In the genomic region with DNA sequence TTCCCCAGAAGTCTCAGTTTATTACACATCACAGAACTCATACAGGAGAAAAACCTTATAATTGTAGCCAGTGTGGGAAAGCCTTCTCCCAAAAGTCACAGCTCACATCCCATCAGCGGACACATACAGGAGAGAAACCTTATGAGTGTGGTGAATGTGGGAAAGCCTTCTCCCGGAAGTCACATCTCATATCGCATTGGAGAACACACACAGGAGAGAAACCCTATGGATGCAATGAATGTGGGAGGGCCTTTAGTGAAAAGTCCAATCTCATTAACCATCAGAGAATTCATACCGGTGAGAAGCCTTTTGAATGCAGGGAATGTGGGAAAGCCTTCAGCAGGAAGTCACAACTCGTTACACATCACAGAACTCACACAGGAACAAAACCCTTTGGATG, we compare ENCODE assay signal across 15 cellular contexts. TPM values are rescaled to one million over a fixed set of nuclear protein-coding genes. Genes with fewer than 3 reads are reported as not detected.
DNase-seq lines count a peak whose midpoint lies in the region; TF ChIP-seq lines count a peak whose summit lies in the region.
"Had no signal": no experiment of that assay in that cellular context is flagged by ENCODE, and none has a peak within 500 bp of the region (broad histone marks: within the 10 kb centered on the region; RNA-seq: fewer than 3 reads in every experiment).

No MANE protein-coding gene starts in this region.

- H3K27me3 ChIP-seq in HUES6 (ENCODE audit: control insufficient read depth, insufficient read depth, low read length) = no peaks in the 10 kb centered on the region
- H3K27me3 ChIP-seq: testis had no signal

- DNase-seq in Caki2 (ENCODE audit: low read depth) (peak; percentile 31), endothelial cell (ENCODE audit: low spot score) (no peak), neural crest cell (ENCODE audit: low read depth, low spot score) (no peak), SKM-1 (lab: John Stamatoyannopoulos, UW; ENCODE audit: unreplicated experiment) (no peak)
- DNase-seq in effector CD4-positive, alpha-beta T cell = no peak
- DNase-seq in effector CD8-positive, alpha-beta T cell (lab: John Stamatoyannopoulos, UW) = no peak
- DNase-seq: activated CD8-positive, alpha-beta T cell treated with anti-CD3 and anti-CD28 coated beads for 36 hours; activated effector memory CD4-positive, alpha-beta T cell treated with Interleukin-2 at 50 U/mL for 16 hours; CD8-positive, alpha-beta T cell; gastrocnemius medialis; NCI-H2107; SHP77 treated with DMSO at 0.1 percent for 48 hours; stimulated activated CD4-positive, alpha-beta T cell treated with anti-CD3 and anti-CD28 coated beads, Interleukin-15, amount 100 ng/mL, for 24 hours; testis had no signal

- H3K9me3 Mint-ChIP-seq in endothelial cell (ENCODE audit: unreplicated experiment) (peaks cover 60% of the 10 kb centered on the region), neural crest cell (peaks cover 44% of the 10 kb centered on the region)

- H3K36me3 ChIP-seq in HUES6 (ENCODE audit: control insufficient read depth, insufficient read depth, low read length) = peaks cover 55% of the 10 kb centered on the region

- no peak overlapping the region for H3K27ac ChIP-seq in HUES6 (ENCODE audit: low read depth, low read length)
- H3K27ac ChIP-seq: gastrocnemius medialis, testis had no signal

- H3K4me3 Mint-ChIP-seq in endothelial cell (ENCODE audit: unreplicated experiment) (peak overlapping the region; percentile 74), neural crest cell (peak overlapping the region; percentile 68)
- H3K4me3 Mint-ChIP-seq: activated CD8-positive, alpha-beta T cell treated with anti-CD3 and anti-CD28 coated beads for 36 hours; CD8-positive, alpha-beta T cell had no signal

- no peak overlapping the region for H3K9ac ChIP-seq in HUES6 (ENCODE audit: low read length)

- TF ChIP-seq CTCF in endothelial cell (IDR thresholded peaks at IDR 0.05; ENCODE audit: unreplicated experiment) = no peak
- TF ChIP-seq CTCF in neural crest cell (conservative IDR thresholded peaks at IDR 0.05) = no peak

- peaks cover 82% of the 10 kb centered on the region for H3K36me3 Mint-ChIP-seq in endothelial cell (ENCODE audit: low read depth, unreplicated experiment)
- peaks cover 74% of the 10 kb centered on the region for H3K36me3 Mint-ChIP-seq in neural crest cell (ENCODE audit: low read depth)

- H3K27ac Mint-ChIP-seq in endothelial cell (ENCODE audit: unreplicated experiment) = no peak overlapping the region
- no peak overlapping the region for H3K27ac Mint-ChIP-seq in neural crest cell (ENCODE audit: unreplicated experiment)
- H3K27ac Mint-ChIP-seq: activated CD8-positive, alpha-beta T cell treated with anti-CD3 and anti-CD28 coated beads for 36 hours; CD8-positive, alpha-beta T cell had no signal

- in situ Hi-C loops in Caki2 (cut with HindIII; ENCODE audit: low pct_unique_long_range_greater_than_20kb, low sequenced_read_pairs) = no loop called here

- H3K4me1 Mint-ChIP-seq in endothelial cell (ENCODE audit: unreplicated experiment) (no peaks in the 10 kb centered on the region), neural crest cell (no peaks in the 10 kb centered on the region)

- peaks cover 6% of the 10 kb centered on the region for H3K27me3 Mint-ChIP-seq in endothelial cell (ENCODE audit: unreplicated experiment)
- H3K27me3 Mint-ChIP-seq in neural crest cell (ENCODE audit: low read depth) = peaks cover 18% of the 10 kb centered on the region
- H3K27me3 Mint-ChIP-seq: activated CD8-positive, alpha-beta T cell treated with anti-CD3 and anti-CD28 coated beads for 36 hours had no signal

- peaks cover 88% of the 10 kb centered on the region for H3K9me3 ChIP-seq in HUES6 (ENCODE audit: control insufficient read depth, insufficient read depth, low read depth, low read length)

- H3K4me1 ChIP-seq in HUES6 (ENCODE audit: control insufficient read depth, insufficient read depth, low read length) = no peaks in the 10 kb centered on the region
- H3K4me1 ChIP-seq: gastrocnemius medialis, testis had no signal

- H3K4me3 ChIP-seq in HUES6 (ENCODE audit: low read depth, low read length) = peak overlapping the region; percentile 13; the same call in 1 of the 2 replicates
- H3K4me3 ChIP-seq: testis had no signal

RNA-seq across cellular contexts. Expression of gene ZNF84, which starts 20.1 kb away (rescaled TPM):
- 7.1 and 9.0 TPM in 2 replicates for total RNA-seq in Caki2 (2014; rRNA removed; shearing (Covaris generic); ENCODE audit: low replicate concordance)
- total RNA-seq in endothelial cell (ENCODE audit: unreplicated experiment) (34.8 TPM), neural crest cell (59.7 and 63.4 TPM in 2 replicates)

RNA-seq across cellular contexts. Expression of gene ZNF140, which starts 23.3 kb away (rescaled TPM):
- total RNA-seq in Caki2 (2014; rRNA removed; shearing (Covaris generic); ENCODE audit: low replicate concordance) = 8.6 and 14.1 TPM in 2 replicates
- total RNA-seq in endothelial cell (ENCODE audit: unreplicated experiment) (19.3 TPM), neural crest cell (19.6 and 19.9 TPM in 2 replicates)
